Comparison of ENCODE assay signal across 22 cellular contexts in genomic region chr6:134020071-134020470, GRCh38. TPM values are rescaled to one million over a fixed set of nuclear protein-coding genes. Genes with fewer than 3 reads are reported as not detected.
A peak's percentile ranks its signal among the peaks of the same experiment; 100 is the strongest.
DNase-seq lines count a peak whose midpoint lies in the region; ATAC-seq and TF ChIP-seq lines count a peak whose summit lies in the region.
"Had no signal": no experiment of that assay in that cellular context is flagged by ENCODE, and none has a peak within 500 bp of the region (broad histone marks: within the 10 kb centered on the region; RNA-seq: fewer than 3 reads in every experiment).

No MANE protein-coding gene starts in this region.

- TF ChIP-seq POLR2A in body of pancreas (IDR thresholded peaks at IDR 0.05), result no peak

- peaks cover 8% of the 10 kb centered on the region for H3K9me3 Mint-ChIP-seq in osteocyte (ENCODE audit: unreplicated experiment)
- H3K9me3 Mint-ChIP-seq: CD4-positive, alpha-beta memory T cell; GM23338 had no signal

- H3K4me1 Mint-ChIP-seq in osteocyte (ENCODE audit: unreplicated experiment), result peaks cover 30% of the 10 kb centered on the region
- H3K4me1 Mint-ChIP-seq: CD4-positive, alpha-beta memory T cell had no signal

- H3K27me3 ChIP-seq in body of pancreas (no peaks in the 10 kb centered on the region), tibial artery (no peaks in the 10 kb centered on the region)
- H3K27me3 ChIP-seq: BLaER1, Peyer's patch, SJCRH30 had no signal

- TF ChIP-seq CTCF in body of pancreas (IDR thresholded peaks at IDR 0.05), result no peak
- TF ChIP-seq CTCF in osteocyte (IDR thresholded peaks at IDR 0.05), result no peak
- no peak for TF ChIP-seq CTCF in tibial artery (IDR thresholded peaks at IDR 0.05)

- intact Hi-C loops in body of pancreas (cut with DNase I) (no loop called here), tibial artery (cut with DNase I; ENCODE audit: low total_unique reads) (no loop called here)

- no peak overlapping the region for H3K27ac ChIP-seq in body of pancreas
- peak overlapping the region; percentile 51 to 62 for H3K27ac ChIP-seq in tibial artery
- H3K27ac ChIP-seq: BLaER1, Peyer's patch, SJCRH30 had no signal

- no peaks in the 10 kb centered on the region for H3K27me3 Mint-ChIP-seq in osteocyte (ENCODE audit: unreplicated experiment)

- DNase-seq in G401 (ENCODE audit: low spot score), result peak; percentile 54
- DNase-seq in body of pancreas, result no peak
- DNase-seq in osteocyte (ENCODE audit: extremely low spot score, unreplicated experiment), result no peak
- DNase-seq in tibial artery, result no peak
- DNase-seq in inferior parietal cortex (ENCODE audit: extremely low spot score), result no peak
- no peak for DNase-seq in activated CD8-positive, alpha-beta memory T cell treated with anti-CD3 and anti-CD28 coated beads for 24 hours
- DNase-seq in NAMALWA (ENCODE audit: low spot score), result no peak
- DNase-seq: Caco-2; CD4-positive, alpha-beta memory T cell; DND-41; KBM-7; NCI-H1092 treated with DMSO at 0.1 percent for 48 hours; NCI-H2029 treated with DMSO at 0.1 percent for 48 hours; NCI-H2171; NCI-H345; NCI-H524; NCI-H774; Peyer's patch; SJCRH30 had no signal

- peak; percentile 30 for ATAC-seq in body of pancreas
- ATAC-seq: GM23338 had no signal

- 64 to 74% methylated on average over 1 of the region's 1 CpG for WGBS in body of pancreas, 2 donors

- in situ Hi-C loops in G401 (cut with HindIII; ENCODE audit: low sequenced_read_pairs), result no loop called here

- H3K36me3 Mint-ChIP-seq in osteocyte (ENCODE audit: unreplicated experiment), result peaks cover 28% of the 10 kb centered on the region
- H3K36me3 Mint-ChIP-seq: CD4-positive, alpha-beta memory T cell had no signal

- peak overlapping the region; percentile 69 for H3K27ac Mint-ChIP-seq in osteocyte (ENCODE audit: unreplicated experiment)
- H3K27ac Mint-ChIP-seq: CD4-positive, alpha-beta memory T cell; GM23338 had no signal

- H3K9me3 ChIP-seq in body of pancreas (no peaks in the 10 kb centered on the region), tibial artery (no peaks in the 10 kb centered on the region)
- H3K9me3 ChIP-seq: BLaER1, Caco-2, HAP-1, Peyer's patch, SJCRH30 had no signal

- no peak overlapping the region for H3K4me3 Mint-ChIP-seq in osteocyte (ENCODE audit: unreplicated experiment)
- H3K4me3 Mint-ChIP-seq: CD4-positive, alpha-beta memory T cell; GM23338 had no signal

- no peaks in the 10 kb centered on the region for H3K36me3 ChIP-seq in body of pancreas (replicated peaks in 1 of 2; ENCODE audit: insufficient read depth in 1 of 2, low read depth in 2 of 2)
- H3K36me3 ChIP-seq in tibial artery, result peaks cover 0 to 4% (median 0%) of the 10 kb centered on the region in 3 donors
- H3K36me3 ChIP-seq: BLaER1, HAP-1, Peyer's patch, SJCRH30 had no signal

- H3K4me3 ChIP-seq in body of pancreas, result no peak overlapping the region
- no peak overlapping the region for H3K4me3 ChIP-seq in tibial artery
- H3K4me3 ChIP-seq: BLaER1, GM23338, HAP-1, Peyer's patch, SJCRH30 had no signal

- H3K4me1 ChIP-seq in body of pancreas, result no peaks in the 10 kb centered on the region
- peaks cover 0 to 50% (median 7%) of the 10 kb centered on the region in 4 donors for H3K4me1 ChIP-seq in tibial artery
- H3K4me1 ChIP-seq: Peyer's patch had no signal

RNA-seq across cellular contexts. Expression of gene SLC2A12, which starts 32.4 kb away (rescaled TPM):
- total RNA-seq in G401 (2014; rRNA removed; shearing (Covaris generic)), result 0.07 TPM in 1 of 2 replicates, not detected in the other
- total RNA-seq in body of pancreas (under 1 TPM; 0.33 to 0.78 TPM), osteocyte (10.4 and 10.7 TPM in 2 replicates)
- total RNA-seq: Caco-2; CD4-positive, alpha-beta memory T cell had no signal

Comparison
In these comparisons a context has a peak if more than half of its experiments do, and no peak if none do; other contexts are left out.
1. H3K27ac ChIP-seq: peak in tibial artery (2 of 2); none in body of pancreas (0 of 4).